Comparison of ENCODE assay signal across 23 cellular contexts in genomic region chr21:45930792-45931191, GRCh38.
"Had no signal": no experiment of that assay in that cellular context is flagged by ENCODE, and none has a peak within 500 bp of the region (broad histone marks: within the 10 kb centered on the region; RNA-seq: fewer than 3 reads in every experiment).

No MANE protein-coding gene starts in this region.

- DNase-seq: dermis blood vessel endothelial cell; dorsolateral prefrontal cortex; effector CD4-positive, alpha-beta T cell; effector memory CD4-positive, alpha-beta T cell; foreskin keratinocyte; hypothalamus; immature natural killer cell; islet precursor cell; left colon; left ventricle myocardium superior; lower lobe of right lung; mesenchymal stem cell; mucosa of descending colon; naive B cell had no signal

- H3K4me3 ChIP-seq: coronary artery, dorsolateral prefrontal cortex, esophagus muscularis mucosa, gastroesophageal sphincter, heart left ventricle, hepatocyte, left lung, lower lobe of right lung, mucosa of descending colon had no signal

- H3K27ac ChIP-seq: coronary artery, dorsolateral prefrontal cortex, esophagus muscularis mucosa, foreskin keratinocyte, gastroesophageal sphincter, heart left ventricle, hepatocyte, left lung, lower lobe of right lung had no signal

- H3K9me3 ChIP-seq: lower lobe of right lung, mucosa of descending colon had no signal

- H3K27me3 ChIP-seq: esophagus muscularis mucosa, foreskin keratinocyte, gastroesophageal sphincter, heart left ventricle, hepatocyte, left lung had no signal

- H3K4me1 ChIP-seq: esophagus muscularis mucosa, foreskin keratinocyte, gastroesophageal sphincter, heart left ventricle, left lung, lower lobe of right lung had no signal

- H3K4me2 ChIP-seq: hepatocyte had no signal

- FAIRE-seq: colon, endothelial cell of umbilical vein, frontal cortex had no signal

- ATAC-seq: foreskin keratinocyte, gastroesophageal sphincter, heart left ventricle, left colon, left lung, left ventricle myocardium superior, mucosa of descending colon had no signal

- H2AFZ ChIP-seq: hepatocyte had no signal

- H3K36me3 ChIP-seq: heart left ventricle, lower lobe of right lung had no signal
